8 cellular contexts compared by ENCODE assay signal in the genomic region with DNA sequence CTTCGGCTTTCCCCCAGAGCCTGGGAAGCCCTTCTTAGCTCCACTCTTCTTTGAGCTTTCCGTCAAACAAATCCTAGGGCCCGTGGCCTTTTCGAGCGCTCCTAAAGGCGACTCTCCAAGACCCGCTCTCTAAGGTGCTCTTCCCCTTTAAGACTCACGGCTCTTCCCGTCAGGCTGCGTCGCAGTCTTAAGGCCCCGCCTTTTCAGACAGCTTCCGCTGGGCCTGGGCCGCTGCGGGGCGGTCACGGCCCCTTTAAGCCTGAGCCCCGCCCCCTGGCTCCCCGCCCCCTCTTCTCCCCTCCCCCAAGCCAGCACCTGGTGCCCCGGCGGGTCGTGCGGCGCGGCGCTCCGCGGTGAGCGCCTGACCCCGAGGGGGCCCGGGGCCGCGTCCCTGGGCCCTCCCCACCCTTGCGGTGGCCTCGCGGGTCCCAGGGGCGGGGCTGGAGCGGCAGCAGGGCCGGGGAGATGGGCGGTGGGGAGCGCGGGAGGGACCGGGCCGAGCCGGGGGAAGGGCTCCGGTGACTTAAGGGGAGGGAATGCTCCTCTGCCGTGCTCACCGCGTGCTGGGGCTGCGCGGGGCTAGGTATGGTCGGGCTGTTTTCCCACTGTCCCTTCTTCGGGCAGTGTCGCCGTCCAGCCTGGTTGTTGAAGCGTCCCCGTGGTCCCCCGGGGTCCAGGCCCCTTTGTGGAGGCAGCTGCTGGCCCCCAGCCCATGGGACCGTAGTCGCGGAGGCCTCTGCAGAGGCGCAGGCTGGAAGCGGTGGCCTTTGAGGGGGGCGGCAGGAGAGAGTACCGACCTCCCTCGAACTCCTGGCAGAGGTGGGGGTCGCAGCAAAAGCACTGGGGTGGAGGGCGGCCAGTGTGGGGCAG.
A peak's percentile ranks its signal among the peaks of the same experiment; 100 is the strongest.
DNase-seq lines count a peak whose midpoint lies in the region; ATAC-seq lines count a peak whose summit lies in the region.

A gene (plus strand): TSS at position 289 of the 870 bp plus-strand sequence. CDS start 692 bp downstream, outside the sequence.

- H3K4me2 ChIP-seq in BLaER1, result peak within 1 kb of the TSS; percentile 97

- peak within 1 kb of the TSS; percentile 91 for H3K9ac ChIP-seq in BLaER1

- ATAC-seq in GM19324 (IDR thresholded peaks at IDR 0.05; ENCODE audit: low FRiP score, unreplicated experiment) (peak; percentile 98), HG03469 (IDR thresholded peaks at IDR 0.05; ENCODE audit: unreplicated experiment) (peak; percentile 77)

- H3K9me3 ChIP-seq in BLaER1, result no peaks in the 10 kb centered on the region

- peaks cover 40% of the 10 kb centered on the region for H3K4me1 ChIP-seq in BLaER1

- peak; percentile 94 to 97 for DNase-seq in NCI-H526 (lab: John Stamatoyannopoulos, UW)
- peak; percentile 76 for DNase-seq in activated CD4-positive, alpha-beta T cell treated with anti-CD3 and anti-CD28 coated beads, Interleukin-2, amount 50 U/mL, for 1 hour
- peak; percentile 50 for DNase-seq in cortex of kidney (lab: John Stamatoyannopoulos, UW)
- peak; percentile 98 for DNase-seq in left kidney (ENCODE audit: low read depth, low spot score)
- peak; percentile 86 for DNase-seq in stimulated activated CD4-positive, alpha-beta T cell treated with anti-CD3 and anti-CD28 coated beads, Interleukin-1b, Interleukin-23, amount 100 ng/mL, for 48 hours

- peaks cover 36% of the 10 kb centered on the region for H3K36me3 ChIP-seq in BLaER1

- H3K27ac ChIP-seq in BLaER1, result peak within 1 kb of the TSS; percentile 89

- peaks cover 7% of the 10 kb centered on the region; the same call in 1 of the 2 replicates for H4K20me1 ChIP-seq in BLaER1

- peak within 1 kb of the TSS; percentile 93 for H3K4me3 ChIP-seq in BLaER1

- H3K27me3 ChIP-seq in BLaER1, result no peaks in the 10 kb centered on the region

Comparison
In these comparisons a context has a peak if more than half of its experiments do, and no peak if none do; other contexts are left out.
1. Peak in every context shown above with its lines: DNase-seq, ATAC-seq, H3K4me3 ChIP-seq and H3K27ac ChIP-seq.